Comparison of ENCODE assay signal across 8 cellular contexts in the genomic region with DNA sequence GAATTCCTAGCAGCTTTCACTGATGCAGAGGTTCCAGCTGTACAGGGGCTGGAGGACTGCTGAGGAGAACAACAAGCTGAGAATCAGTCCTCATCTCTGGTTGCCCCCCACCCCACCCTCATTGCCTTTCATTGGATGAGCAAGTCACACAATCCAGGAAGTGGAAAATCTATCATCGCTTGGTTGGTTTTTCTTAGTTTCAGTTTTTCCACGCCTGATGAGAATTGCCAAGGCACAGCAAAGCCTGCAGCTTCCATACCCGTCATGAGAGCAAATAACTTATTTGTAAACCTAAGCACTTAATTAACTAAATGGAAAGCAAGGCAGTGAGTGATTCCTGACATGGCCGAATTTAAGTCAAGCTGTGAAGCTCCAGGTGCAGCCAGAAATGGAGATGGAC. TPM values are rescaled to one million over a fixed set of nuclear protein-coding genes. Genes with fewer than 3 reads are reported as not detected.
DNase-seq lines count a peak whose midpoint lies in the region; ATAC-seq and TF ChIP-seq lines count a peak whose summit lies in the region.

No MANE protein-coding gene starts in this region.

- ATAC-seq in body of pancreas = no peak
- ATAC-seq in GM19397 (IDR thresholded peaks at IDR 0.05; ENCODE audit: unreplicated experiment) = no peak

- H3K36me3 ChIP-seq in adipocyte (ENCODE audit: control insufficient read depth, insufficient read depth, low read length, severe bottlenecking) = no peaks in the 10 kb centered on the region
- no peaks in the 10 kb centered on the region for H3K36me3 ChIP-seq in neural progenitor cell
- H3K36me3 ChIP-seq in body of pancreas (replicated peaks in 1 of 2; ENCODE audit: insufficient read depth in 1 of 2, low read depth in 2 of 2) = no peaks in the 10 kb centered on the region
- no peaks in the 10 kb centered on the region for H3K36me3 ChIP-seq in uterus

- no peaks in the 10 kb centered on the region for H3K9me3 Mint-ChIP-seq in neural progenitor cell

- peak overlapping the region; percentile 70 for H2AFZ ChIP-seq in neural progenitor cell (replicated peaks)

- H3K9ac ChIP-seq in adipocyte (ENCODE audit: low read length) (peak overlapping the region; percentile 69), neural progenitor cell (no peak overlapping the region)

- DNase-seq in AML-193 (lab: John Stamatoyannopoulos, UW) (peak; percentile 52 to 69), NCI-H774 (lab: John Stamatoyannopoulos, UW) (peak; percentile 13), adipocyte (ENCODE audit: low read depth) (peak; percentile 63), neural progenitor cell (ENCODE audit: low spot score) (no peak), body of pancreas (no peak), uterus (no peak), GF-D8 (lab: John Stamatoyannopoulos, UW) (no peak)

- H3K4me3 ChIP-seq in adipocyte (ENCODE audit: low read length) (peak overlapping the region; percentile 72), neural progenitor cell (no peak overlapping the region), body of pancreas (no peak overlapping the region), uterus (no peak overlapping the region)

- peaks cover 14% of the 10 kb centered on the region for H3F3A ChIP-seq in neural progenitor cell (ENCODE audit: low read depth)

- H3K4me1 ChIP-seq in adipocyte (ENCODE audit: control insufficient read depth, insufficient read depth, low read length) (no peaks in the 10 kb centered on the region), neural progenitor cell (peaks cover 35% of the 10 kb centered on the region), body of pancreas (no peaks in the 10 kb centered on the region), uterus (no peaks in the 10 kb centered on the region)

- WGBS in body of pancreas, 2 donors = 65 to 74% methylated on average over 4 of the region's 4 CpGs

- no peaks in the 10 kb centered on the region for H3K79me2 ChIP-seq in neural progenitor cell (ENCODE audit: low read depth)

- TF ChIP-seq CTCF in neural progenitor cell (IDR thresholded peaks at IDR 0.05) (no peak), body of pancreas (IDR thresholded peaks at IDR 0.05) (no peak), uterus (IDR thresholded peaks at IDR 0.05) (no peak)

- H3K36me3 Mint-ChIP-seq in neural progenitor cell = no peaks in the 10 kb centered on the region

- intact Hi-C loops in body of pancreas (cut with DNase I) (no loop called here), uterus (cut with DNase I; ENCODE audit: low total_unique reads) (no loop called here)

- no peak overlapping the region for H3K4me2 ChIP-seq in neural progenitor cell

- peaks cover 2% of the 10 kb centered on the region for H3K27me3 Mint-ChIP-seq in neural progenitor cell (ENCODE audit: insufficient read depth, low read depth)

- no peak overlapping the region for H3K4me3 Mint-ChIP-seq in neural progenitor cell

- H4K20me1 ChIP-seq in neural progenitor cell (ENCODE audit: low read depth) = no peaks in the 10 kb centered on the region

- H3K27ac ChIP-seq in neural progenitor cell = no peak overlapping the region
- H3K27ac ChIP-seq in body of pancreas = no peak overlapping the region
- H3K27ac ChIP-seq in uterus = no peak overlapping the region

- peaks cover 28% of the 10 kb centered on the region for H3K4me1 Mint-ChIP-seq in neural progenitor cell

- no peaks in the 10 kb centered on the region for H3K9me3 ChIP-seq in adipocyte (ENCODE audit: control insufficient read depth, low read length)
- no peaks in the 10 kb centered on the region for H3K9me3 ChIP-seq in neural progenitor cell (ENCODE audit: low read depth)
- no peaks in the 10 kb centered on the region for H3K9me3 ChIP-seq in body of pancreas
- no peaks in the 10 kb centered on the region for H3K9me3 ChIP-seq in uterus

- H3K27me3 ChIP-seq in adipocyte (replicated peaks; ENCODE audit: control insufficient read depth, insufficient read depth, low read length) (no peaks in the 10 kb centered on the region), neural progenitor cell (no peaks in the 10 kb centered on the region), body of pancreas (no peaks in the 10 kb centered on the region), uterus (no peaks in the 10 kb centered on the region)

- TF ChIP-seq POLR2A in body of pancreas (IDR thresholded peaks at IDR 0.05) = no peak
- TF ChIP-seq POLR2A in uterus (IDR thresholded peaks at IDR 0.05) = no peak

- H3K27ac Mint-ChIP-seq in neural progenitor cell = no peak overlapping the region

RNA-seq across cellular contexts. Expression of a gene that starts 21.4 kb away (rescaled TPM):
- total RNA-seq in neural progenitor cell (ENCODE audit: low replicate concordance) (not detected in 2 replicates), body of pancreas (1 to 10 TPM; 1.6 to 2.3 TPM), uterus (under 1 TPM in 2 of 4 donors, not detected in 2; 0.28 to 0.51 TPM)

Comparison
In these comparisons a context has a peak if more than half of its experiments do, and no peak if none do; other contexts are left out.
1. DNase-seq: peak in AML-193 (2 of 2), NCI-H774 (single experiment) and adipocyte (single experiment); none in neural progenitor cell (single experiment), body of pancreas (0 of 4), uterus (0 of 2) and GF-D8 (single experiment).